ENCODE assay signal across 39 cellular contexts in genomic region chr17:43962479-43962878, GRCh38. TPM values are rescaled to one million over a fixed set of nuclear protein-coding genes. Genes with fewer than 3 reads are reported as not detected.
"Had no signal": no experiment of that assay in that cellular context is flagged by ENCODE, and none has a peak within 500 bp of the region (broad histone marks: within the 10 kb centered on the region; RNA-seq: fewer than 3 reads in every experiment).

No MANE protein-coding gene starts in this region.

- H3K4me1 Mint-ChIP-seq: activated CD4-positive, alpha-beta T cell treated with anti-CD3 and anti-CD28 coated beads, Interleukin-2, amount 10 ng/mL, durations not matched to agents 24 days and 14 days; activated naive CD4-positive, alpha-beta T cell treated with anti-CD3 and anti-CD28 coated beads, Interleukin-2, amount 50 U/mL, for 24 hours; activated naive CD8-positive, alpha-beta T cell treated with anti-CD3 and anti-CD28 coated beads, Interleukin-2, amount 10 ng/mL, durations not matched to agents 7 days and 5 days; central memory CD8-positive, alpha-beta T cell; T-cell had no signal

- H3K9me3 ChIP-seq: ascending aorta, Peyer's patch, SJSA1 had no signal

- H3K4me3 Mint-ChIP-seq: activated CD4-positive, alpha-beta T cell treated with anti-CD3 and anti-CD28 coated beads, Interleukin-2, amount 10 ng/mL, durations not matched to agents 24 days and 14 days; activated CD8-positive, alpha-beta T cell treated with anti-CD3 and anti-CD28 coated beads for 36 hours; activated naive CD4-positive, alpha-beta T cell treated with anti-CD3 and anti-CD28 coated beads, Interleukin-2, amount 50 U/mL, for 24 hours; activated naive CD8-positive, alpha-beta T cell treated with anti-CD3 and anti-CD28 coated beads, Interleukin-2, amount 10 ng/mL, durations not matched to agents 7 days and 5 days; activated T-cell treated with anti-CD3 and anti-CD28 coated beads, Interleukin-2, amount 50 U/mL, for 72 hours; central memory CD8-positive, alpha-beta T cell; T-cell had no signal

- H3K4me1 ChIP-seq: ascending aorta, Peyer's patch had no signal

- H3K36me3 Mint-ChIP-seq: activated naive CD4-positive, alpha-beta T cell treated with anti-CD3 and anti-CD28 coated beads, Interleukin-2, amount 50 U/mL, for 24 hours; activated naive CD8-positive, alpha-beta T cell treated with anti-CD3 and anti-CD28 coated beads, Interleukin-2, amount 10 ng/mL, durations not matched to agents 7 days and 5 days; T-cell had no signal

- H3K27ac Mint-ChIP-seq: activated CD4-positive, alpha-beta T cell treated with anti-CD3 and anti-CD28 coated beads, Interleukin-2, amount 10 ng/mL, durations not matched to agents 24 days and 14 days; activated CD8-positive, alpha-beta T cell treated with anti-CD3 and anti-CD28 coated beads for 36 hours; activated naive CD4-positive, alpha-beta T cell treated with anti-CD3 and anti-CD28 coated beads, Interleukin-2, amount 50 U/mL, for 24 hours; activated naive CD8-positive, alpha-beta T cell treated with anti-CD3 and anti-CD28 coated beads, Interleukin-2, amount 10 ng/mL, durations not matched to agents 7 days and 5 days; activated T-cell treated with anti-CD3 and anti-CD28 coated beads, Interleukin-2, amount 50 U/mL, for 72 hours; activated T-helper 2 cell treated with anti-CD3 and anti-CD28 coated beads, Interferon-gamma antibody, Interleukin-2, Interleukin-4, amounts not matched to agents 10 μg/mL and 5 μg/mL and 100 μg/mL, durations not matched to agents 14 hours and 24 hours and 36 hours; T-cell had no signal

- H3K27ac ChIP-seq: ascending aorta, cardiac muscle cell, Peyer's patch, SJSA1, WERI-Rb-1 had no signal

- H3K36me3 ChIP-seq: ascending aorta, cardiac muscle cell, Peyer's patch, SJSA1, WERI-Rb-1 had no signal

- H3K4me3 ChIP-seq: ascending aorta, cardiac muscle cell, Peyer's patch, SJSA1 had no signal

- H3K9me3 Mint-ChIP-seq: activated CD4-positive, alpha-beta T cell treated with anti-CD3 and anti-CD28 coated beads, Interleukin-2, amount 10 ng/mL, durations not matched to agents 24 days and 14 days; activated CD8-positive, alpha-beta T cell treated with anti-CD3 and anti-CD28 coated beads for 36 hours; activated naive CD4-positive, alpha-beta T cell treated with anti-CD3 and anti-CD28 coated beads, Interleukin-2, amount 50 U/mL, for 24 hours; activated naive CD8-positive, alpha-beta T cell treated with anti-CD3 and anti-CD28 coated beads, Interleukin-2, amount 10 ng/mL, durations not matched to agents 7 days and 5 days; activated T-cell treated with anti-CD3 and anti-CD28 coated beads, Interleukin-2, amount 50 U/mL, for 72 hours; activated T-helper 2 cell treated with anti-CD3 and anti-CD28 coated beads, Interferon-gamma antibody, Interleukin-2, Interleukin-4, amounts not matched to agents 10 μg/mL and 5 μg/mL and 100 μg/mL, durations not matched to agents 14 hours and 24 hours and 36 hours; central memory CD8-positive, alpha-beta T cell; T-cell had no signal

- ATAC-seq: activated CD8-positive, alpha-beta T cell treated with anti-CD3 and anti-CD28 coated beads for 36 hours; activated T-cell treated with anti-CD3 and anti-CD28 coated beads, Interleukin-2, amount 50 U/mL, for 72 hours; SK-N-SH treated with all-trans-retinoic acid at 6 μM for 48 hours; T-cell had no signal

- H3K27me3 Mint-ChIP-seq: activated naive CD4-positive, alpha-beta T cell treated with anti-CD3 and anti-CD28 coated beads, Interleukin-2, amount 50 U/mL, for 24 hours had no signal

- DNase-seq: activated CD4-positive, alpha-beta T cell treated with anti-CD3 and anti-CD28 coated beads, Interleukin-2, amount 10 ng/mL, durations not matched to agents 24 days and 14 days; activated CD4-positive, alpha-beta T cell treated with anti-CD3 and anti-CD28 coated beads, Interleukin-2, amount 50 U/mL, for 4 hours; activated CD8-positive, alpha-beta T cell treated with anti-CD3 and anti-CD28 coated beads for 36 hours; activated gamma-delta T cell; activated naive CD4-positive, alpha-beta T cell treated with Interleukin-2 at 50 U/mL for 16 hours; activated naive CD8-positive, alpha-beta T cell treated with anti-CD3 and anti-CD28 coated beads, Interleukin-2, amount 10 ng/mL, durations not matched to agents 7 days and 5 days; activated T-cell treated with anti-CD3 and anti-CD28 coated beads, Interleukin-2, amount 50 U/mL, for 1 hour; activated T-cell treated with anti-CD3 and anti-CD28 coated beads, Interleukin-2, amount 50 U/mL, for 72 hours; amygdala; Karpas-422; KBM-7; NCI-H1105; NCI-H1417 treated with DMSO at 0.1 percent for 48 hours; NCI-H187 treated with DMSO at 0.1 percent for 48 hours; NCI-H2081; NCI-H2171 treated with DMSO at 0.1 percent for 48 hours; NCI-H226; NCI-H446 treated with DMSO at 0.1 percent for 48 hours; NCI-H524; NCI-H69; NCI-H82; Peyer's patch; RPMI8226; SHP77 treated with DMSO at 0.1 percent for 48 hours; T-cell; T-helper 2 cell; T-helper 9 cell; WERI-Rb-1 had no signal

RNA-seq across cellular contexts. Expression of gene PYY, which starts 8.7 kb away (rescaled TPM):
- total RNA-seq: activated CD4-positive, alpha-beta T cell treated with anti-CD3 and anti-CD28 coated beads, Interleukin-2, amount 10 ng/mL, durations not matched to agents 24 days and 14 days; activated CD8-positive, alpha-beta memory T cell treated with anti-CD3 and anti-CD28 coated beads for 36 hours; activated naive CD8-positive, alpha-beta T cell treated with anti-CD3 and anti-CD28 coated beads, Interleukin-2, amount 10 ng/mL, durations not matched to agents 7 days and 5 days; activated T-cell treated with anti-CD3 and anti-CD28 coated beads, Interleukin-2, amount 50 U/mL, for 72 hours; ascending aorta; cardiac muscle cell; MCF 10A; PC-3; SJSA1; T-cell had no signal
- polyA plus RNA-seq: adipose tissue, cardiac muscle cell had no signal

RNA-seq across cellular contexts. Expression of gene PPY, which starts 20.2 kb away (rescaled TPM):
- total RNA-seq: activated CD4-positive, alpha-beta T cell treated with anti-CD3 and anti-CD28 coated beads, Interleukin-2, amount 10 ng/mL, durations not matched to agents 24 days and 14 days; activated CD8-positive, alpha-beta memory T cell treated with anti-CD3 and anti-CD28 coated beads for 36 hours; activated CD8-positive, alpha-beta T cell treated with anti-CD3 and anti-CD28 coated beads for 36 hours; activated naive CD8-positive, alpha-beta T cell treated with anti-CD3 and anti-CD28 coated beads, Interleukin-2, amount 10 ng/mL, durations not matched to agents 7 days and 5 days; activated T-cell treated with anti-CD3 and anti-CD28 coated beads, Interleukin-2, amount 50 U/mL, for 72 hours; activated T-helper 2 cell treated with anti-CD3 and anti-CD28 coated beads, Interferon-gamma antibody, Interleukin-2, Interleukin-4, amounts not matched to agents 10 μg/mL and 5 μg/mL and 100 μg/mL, durations not matched to agents 14 hours and 24 hours and 36 hours; ascending aorta; cardiac muscle cell; MCF 10A; PC-3; Peyer's patch; SJSA1; T-cell had no signal
- polyA plus RNA-seq: cardiac muscle cell had no signal

RNA-seq across cellular contexts. Expression of gene MPP2, which starts 55.1 kb away (rescaled TPM):
- total RNA-seq: MCF 10A had no signal
